ENCODE assay signal across 1 cellular context in genomic region chr7:13945670-13946069, GRCh38.
TF ChIP-seq lines count a peak whose summit lies in the region.

No MANE protein-coding gene starts in this region.

TF ChIP-seq in GM12878, 131 proteins besides CTCF, POLR2A, EP300 and RAD21 (continued from another document):
- TF ChIP-seq, protein P1, sequence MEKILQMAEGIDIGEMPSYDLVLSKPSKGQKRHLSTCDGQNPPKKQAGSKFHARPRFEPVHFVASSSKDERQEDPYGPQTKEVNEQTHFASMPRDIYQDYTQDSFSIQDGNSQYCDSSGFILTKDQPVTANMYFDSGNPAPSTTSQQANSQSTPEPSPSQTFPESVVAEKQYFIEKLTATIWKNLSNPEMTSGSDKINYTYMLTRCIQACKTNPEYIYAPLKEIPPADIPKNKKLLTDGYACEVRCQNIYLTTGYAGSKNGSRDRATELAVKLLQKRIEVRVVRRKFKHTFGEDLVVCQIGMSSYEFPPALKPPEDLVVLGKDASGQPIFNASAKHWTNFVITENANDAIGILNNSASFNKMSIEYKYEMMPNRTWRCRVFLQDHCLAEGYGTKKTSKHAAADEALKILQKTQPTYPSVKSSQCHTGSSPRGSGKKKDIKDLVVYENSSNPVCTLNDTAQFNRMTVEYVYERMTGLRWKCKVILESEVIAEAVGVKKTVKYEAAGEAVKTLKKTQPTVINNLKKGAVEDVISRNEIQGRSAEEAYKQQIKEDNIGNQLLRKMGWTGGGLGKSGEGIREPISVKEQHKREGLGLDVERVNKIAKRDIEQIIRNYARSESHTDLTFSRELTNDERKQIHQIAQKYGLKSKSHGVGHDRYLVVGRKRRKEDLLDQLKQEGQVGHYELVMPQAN (conservative IDR thresholded peaks at IDR 0.05): no peak
- TF ChIP-seq E4F1 (IDR thresholded peaks at IDR 0.05; ENCODE audit: borderline replicate concordance, partially characterized antibody) (no peak), TBL1XR1 (IDR thresholded peaks at IDR 0.05; ENCODE audit: low read depth, low read length) (no peak), ETV6 (conservative IDR thresholded peaks at IDR 0.05 in 1 of 2, IDR thresholded peaks at IDR 0.05 in 1 of 2; ENCODE audit: borderline replicate concordance in 1 of 2, low read depth in 1 of 2) (no peak), TAF1 (IDR thresholded peaks at IDR 0.05; ENCODE audit: borderline replicate concordance, low read depth, low read length) (no peak), KDM1A (IDR thresholded peaks at IDR 0.05; ENCODE audit: borderline replicate concordance) (no peak), IRF3 (IDR thresholded peaks at IDR 0.05) (no peak), SPI1 (IDR thresholded peaks at IDR 0.05; ENCODE audit: borderline replicate concordance, insufficient read depth, low read depth, low read length) (no peak), ZNF274 (IDR thresholded peaks at IDR 0.05; ENCODE audit: insufficient read depth, insufficient read length) (no peak), PML (IDR thresholded peaks at IDR 0.05; ENCODE audit: low read length) (no peak), ZNF207 (IDR thresholded peaks at IDR 0.05; ENCODE audit: borderline replicate concordance) (no peak), ATF2 (IDR thresholded peaks at IDR 0.05; ENCODE audit: low read length) (no peak), RUNX3 (IDR thresholded peaks at IDR 0.05; ENCODE audit: low read length) (no peak), RELA (IDR thresholded peaks at IDR 0.05; ENCODE audit: borderline replicate concordance, partially characterized antibody) (no peak)
- TF ChIP-seq, protein P2, sequence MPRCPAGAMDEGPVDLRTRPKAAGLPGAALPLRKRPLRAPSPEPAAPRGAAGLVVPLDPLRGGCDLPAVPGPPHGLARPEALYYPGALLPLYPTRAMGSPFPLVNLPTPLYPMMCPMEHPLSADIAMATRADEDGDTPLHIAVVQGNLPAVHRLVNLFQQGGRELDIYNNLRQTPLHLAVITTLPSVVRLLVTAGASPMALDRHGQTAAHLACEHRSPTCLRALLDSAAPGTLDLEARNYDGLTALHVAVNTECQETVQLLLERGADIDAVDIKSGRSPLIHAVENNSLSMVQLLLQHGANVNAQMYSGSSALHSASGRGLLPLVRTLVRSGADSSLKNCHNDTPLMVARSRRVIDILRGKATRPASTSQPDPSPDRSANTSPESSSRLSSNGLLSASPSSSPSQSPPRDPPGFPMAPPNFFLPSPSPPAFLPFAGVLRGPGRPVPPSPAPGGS (IDR thresholded peaks at IDR 0.05; ENCODE audit: borderline replicate concordance, insufficient read depth, low read depth, low read length, poor library complexity, severe bottlenecking): no peak
